16 cellular contexts compared by ENCODE assay signal in genomic region chr11:73481626-73482025, GRCh38.
"Had no signal": no experiment of that assay in that cellular context is flagged by ENCODE, and none has a peak within 500 bp of the region (broad histone marks: within the 10 kb centered on the region; RNA-seq: fewer than 3 reads in every experiment).

No MANE protein-coding gene starts in this region.

- ATAC-seq: T-cell had no signal

- H3K9me3 ChIP-seq: SK-N-SH had no signal

- H3K27me3 ChIP-seq: MG63 had no signal

- H3K4me3 ChIP-seq: MG63 had no signal

- DNase-seq: KBM-7, MG63, NCI-H1092 treated with DMSO at 0.1 percent for 48 hours, NCI-H1436, NCI-H187 treated with DMSO at 0.1 percent for 48 hours, NCI-H2029 treated with DMSO at 0.1 percent for 48 hours, NCI-H2171 treated with DMSO at 0.1 percent for 48 hours, NCI-H345, NCI-H446 treated with DMSO at 0.1 percent for 48 hours, NCI-H510A treated with DMSO at 0.1 percent for 48 hours, Right ventricle myocardium superior, RPMI8226, SIG-M5, SK-N-SH, SW 1271, T-cell had no signal

- H3K36me3 ChIP-seq: MG63 had no signal
